8 cellular contexts compared by ENCODE assay signal in genomic region chr16:23182206-23182674, GRCh38. TPM values are rescaled to one million over a fixed set of nuclear protein-coding genes. Genes with fewer than 3 reads are reported as not detected.
DNase-seq lines count a peak whose midpoint lies in the region; ATAC-seq and TF ChIP-seq lines count a peak whose summit lies in the region.

No MANE protein-coding gene starts in this region.

- H2AK5ac ChIP-seq in trophoblast cell (ENCODE audit: low read length) = no peak overlapping the region

- H3K9me3 ChIP-seq in RWPE2 (ENCODE audit: severe bottlenecking) (no peaks in the 10 kb centered on the region), trophoblast cell (ENCODE audit: insufficient read depth, low read depth, low read length) (peaks cover 4% of the 10 kb centered on the region), tibial artery (no peaks in the 10 kb centered on the region)

- no peak overlapping the region for H2BK12ac ChIP-seq in trophoblast cell (ENCODE audit: low read length)

- peak; percentile 86 for ATAC-seq in GM21717 (IDR thresholded peaks at IDR 0.05; ENCODE audit: unreplicated experiment)
- peak; percentile 98 for ATAC-seq in RWPE2 (ENCODE audit: low read depth)

- H3K4ac ChIP-seq in trophoblast cell (ENCODE audit: low read depth, low read length) = no peak overlapping the region

- no peak overlapping the region for H3K14ac ChIP-seq in trophoblast cell (ENCODE audit: low read length)

- H3K4me1 ChIP-seq in RWPE2 (ENCODE audit: insufficient read depth, poor library complexity, severe bottlenecking) (no peaks in the 10 kb centered on the region), trophoblast cell (ENCODE audit: control insufficient read depth in 1 of 2, insufficient read depth in 2 of 2, low read length in 2 of 2) (peaks cover 5 to 7% of the 10 kb centered on the region in 2 experiments), tibial artery (peaks cover 0 to 15% (median 12%) of the 10 kb centered on the region in 4 donors)

- H2AFZ ChIP-seq in trophoblast cell (ENCODE audit: insufficient read depth, low read length, poor library complexity) = no peak overlapping the region

- TF ChIP-seq CTCF in RWPE2 (IDR thresholded peaks at IDR 0.05; ENCODE audit: poor library complexity, severe bottlenecking) (peak; percentile 98), tibial artery (IDR thresholded peaks at IDR 0.05) (peak; percentile 90 to 98)

- no peaks in the 10 kb centered on the region for H3K79me2 ChIP-seq in trophoblast cell (ENCODE audit: control insufficient read depth, insufficient read depth, low read length, poor library complexity)

- H4K12ac ChIP-seq in trophoblast cell (ENCODE audit: low read depth, low read length) = no peak overlapping the region

- H2BK120ac ChIP-seq in trophoblast cell (ENCODE audit: insufficient read depth, low read length, poor library complexity) = no peak overlapping the region

- H3K27me3 ChIP-seq in RWPE2 (ENCODE audit: insufficient read depth, poor library complexity, severe bottlenecking) (peaks cover 16% of the 10 kb centered on the region), trophoblast cell (ENCODE audit: insufficient read depth, low read length) (peaks cover 11% of the 10 kb centered on the region), tibial artery (peaks cover 0 to 69% of the 10 kb centered on the region in 2 donors)

- H3K4me3 ChIP-seq in RWPE2 (ENCODE audit: severe bottlenecking) (peak overlapping the region; percentile 33), trophoblast cell (ENCODE audit: low read depth, low read length) (no peak overlapping the region), tibial artery (peak overlapping the region; percentile 17 to 44)

- no peak overlapping the region for H4K91ac ChIP-seq in trophoblast cell (ENCODE audit: low read depth, low read length)

- no peaks in the 10 kb centered on the region for H3K79me1 ChIP-seq in trophoblast cell (ENCODE audit: low read length)

- H3K9ac ChIP-seq in trophoblast cell (ENCODE audit: low read length) = no peak overlapping the region

- H3K36me3 ChIP-seq in RWPE2 (ENCODE audit: low read depth) (no peaks in the 10 kb centered on the region), trophoblast cell (ENCODE audit: control insufficient read depth in 1 of 2, insufficient read depth in 2 of 2, low read length in 2 of 2) (no peaks in the 10 kb centered on the region), tibial artery (no peaks in the 10 kb centered on the region)

- no peak overlapping the region for H3K27ac ChIP-seq in RWPE2 (ENCODE audit: poor library complexity, severe bottlenecking)
- H3K27ac ChIP-seq in trophoblast cell (ENCODE audit: low read depth, low read length) = no peak overlapping the region
- H3K27ac ChIP-seq in tibial artery = no peak overlapping the region

- DNase-seq in DMS114 treated with DMSO at 0.1 percent for 48 hours (lab: John Stamatoyannopoulos, UW; ENCODE audit: unreplicated experiment) = peak; percentile 48
- DNase-seq in LHCN-M2 (ENCODE audit: low read depth) = peak; percentile 1
- DNase-seq in RWPE2 (ENCODE audit: low spot score) = peak; percentile 86
- DNase-seq in activated naive CD4-positive, alpha-beta T cell treated with Interleukin-2 at 50 U/mL for 16 hours = peak; percentile 61
- DNase-seq in glomerular visceral epithelial cell (ENCODE audit: extremely low spot score) = peak; percentile 64
- peak; percentile 92 to 96 for DNase-seq in trophoblast cell
- DNase-seq in tibial artery = peak; percentile 33 to 70

- peak overlapping the region; percentile 49 for H3K4me2 ChIP-seq in trophoblast cell (ENCODE audit: low read length)

- intact Hi-C loops in tibial artery (cut with DNase I; ENCODE audit: low total_unique reads) = loop anchor here (2.0 to 10.0 kb wide), 2 partner anchors 187 to 253 kb away; no protein-coding TSS in a partner anchor

- no CpG with 5 or more reads among the region's 33 CpGs for WGBS in trophoblast cell (ENCODE audit: extremely low coverage, insufficient coverage, insufficient read length)

- H3K18ac ChIP-seq in trophoblast cell (ENCODE audit: low read length) = no peak overlapping the region

- no peak overlapping the region for H4K8ac ChIP-seq in trophoblast cell (ENCODE audit: low read depth, low read length)

- no peak overlapping the region for H2BK5ac ChIP-seq in trophoblast cell (ENCODE audit: low read depth, low read length, poor library complexity)

- no peak overlapping the region for H3K23ac ChIP-seq in trophoblast cell (ENCODE audit: low read length)

RNA-seq across cellular contexts. Expression of gene SCNN1G, which starts 0.3 kb away (rescaled TPM):
- total RNA-seq in LHCN-M2 (2014; rRNA removed) = not detected in 2 replicates
- not detected for polyA plus RNA-seq in LHCN-M2 (2012)
- polyA plus RNA-seq in trophoblast cell (2013) = 0.01 TPM in 2 replicates

RNA-seq across cellular contexts. Expression of gene USP31, which starts 33.0 kb away (rescaled TPM):
- 6.3 and 7.7 TPM in 2 replicates for total RNA-seq in LHCN-M2 (2014; rRNA removed)
- polyA plus RNA-seq in LHCN-M2 (2012) = 3.7 TPM
- 2.9 and 3.4 TPM in 2 replicates for polyA plus RNA-seq in trophoblast cell (2013)

Comparison
In these comparisons a context has a peak if more than half of its experiments do, and no peak if none do; other contexts are left out.
1. DNase-seq: peak in every context shown above with its lines; median percentile 94 in trophoblast cell; 86 in RWPE2; 64 in glomerular visceral epithelial cell; 61 in activated naive CD4-positive, alpha-beta T cell treated with Interleukin-2 at 50 U/mL for 16 hours; 52 in tibial artery; 48 in DMS114 treated with DMSO at 0.1 percent for 48 hours; 1 in LHCN-M2.